Comparison of ENCODE assay signal across 8 cellular contexts in genomic region chr6:25017932-25018581, GRCh38.
A peak's percentile ranks its signal among the peaks of the same experiment; 100 is the strongest.
DNase-seq lines count a peak whose midpoint lies in the region; ATAC-seq and TF ChIP-seq lines count a peak whose summit lies in the region.

No MANE protein-coding gene starts in this region.

- TF ChIP-seq CTCF in GM12865 (IDR thresholded peaks at IDR 0.05; ENCODE audit: insufficient read depth, low read depth, low read length, missing control alignments) (peak; percentile 77), PC-9 (conservative IDR thresholded peaks at IDR 0.05) (peak; percentile 88), fibroblast of villous mesenchyme (IDR thresholded peaks at IDR 0.05; ENCODE audit: insufficient read depth, low read depth, low read length) (peak; percentile 79), osteocyte (IDR thresholded peaks at IDR 0.05) (peak; percentile 57)

- no TSS peak for BruUV-seq in PC-9 (replicated peaks; lab: Mats Ljungman, UMichigan)

- H3K36me3 ChIP-seq in PC-9 (ENCODE audit: low read depth) (no peaks in the 10 kb centered on the region), aorta (ENCODE audit: control insufficient read depth in 1 of 2, insufficient read depth in 2 of 2, low read length in 1 of 2) (no peaks in the 10 kb centered on the region)

- H3K9me2 ChIP-seq in PC-9 (ENCODE audit: insufficient read depth), result no peaks in the 10 kb centered on the region

- H3K9me3 Mint-ChIP-seq in activated T-cell treated with anti-CD3 and anti-CD28 coated beads, Interleukin-2, amount 50 U/mL, for 24 hours, result no peaks in the 10 kb centered on the region
- peaks cover 4% of the 10 kb centered on the region for H3K9me3 Mint-ChIP-seq in osteocyte (ENCODE audit: unreplicated experiment)

- CTCF ChIA-PET in PC-9 (lab: Charles Lee), result interaction anchor here (0.5 to 1.6 kb wide), 15 partner anchors 9 to 539 kb away, joined by 3 to 24 read pairs (median 5); no protein-coding TSS in a partner anchor

- peak; percentile 48 for ATAC-seq in HG03103 (IDR thresholded peaks at IDR 0.05; ENCODE audit: low read depth, unreplicated experiment)
- ATAC-seq in aorta (ENCODE audit: low FRiP score), result peak; percentile 85

- H4K20me1 ChIP-seq in PC-9 (ENCODE audit: insufficient read depth), result no peaks in the 10 kb centered on the region

- H3K4me1 Mint-ChIP-seq in activated T-cell treated with anti-CD3 and anti-CD28 coated beads, Interleukin-2, amount 50 U/mL, for 24 hours (ENCODE audit: low read depth), result peaks cover 59% of the 10 kb centered on the region
- H3K4me1 Mint-ChIP-seq in osteocyte (ENCODE audit: unreplicated experiment), result peaks cover 38% of the 10 kb centered on the region

- no peaks in the 10 kb centered on the region for H3K36me3 Mint-ChIP-seq in activated T-cell treated with anti-CD3 and anti-CD28 coated beads, Interleukin-2, amount 50 U/mL, for 24 hours (ENCODE audit: low read depth)
- no peaks in the 10 kb centered on the region for H3K36me3 Mint-ChIP-seq in osteocyte (ENCODE audit: unreplicated experiment)

- DNase-seq in GM12865 (ENCODE audit: low read depth) (peak; percentile 88), PC-9 (peak; percentile 59 to 83), fibroblast of villous mesenchyme (ENCODE audit: low read depth) (peak; percentile 78), osteocyte (ENCODE audit: extremely low spot score, unreplicated experiment) (no peak), aorta (peak in 1 of 2 donors; percentile 81), amniotic stem cell (lab: John Stamatoyannopoulos, UW) (no peak)
- DNase-seq in activated T-cell treated with anti-CD3 and anti-CD28 coated beads, Interleukin-2, amount 50 U/mL, for 24 hours, result peak; percentile 82

- POLR2A ChIA-PET in PC-9 (lab: Charles Lee; ENCODE audit: unreplicated experiment), result interaction anchor here (0.5 to 0.7 kb wide), 2 partner anchors 141 to 521 kb away, joined by 3 to 5 read pairs; no protein-coding TSS in a partner anchor

- H3K4me2 ChIP-seq in PC-9, result peak overlapping the region; percentile 74

- H3K27me3 ChIP-seq in PC-9 (ENCODE audit: insufficient read depth, low read depth) (no peaks in the 10 kb centered on the region), aorta (ENCODE audit: control insufficient read depth in 1 of 2, insufficient read depth in 2 of 2, low read length in 1 of 2) (no peaks in the 10 kb centered on the region)

- H3K27me3 Mint-ChIP-seq in activated T-cell treated with anti-CD3 and anti-CD28 coated beads, Interleukin-2, amount 50 U/mL, for 24 hours, result no peaks in the 10 kb centered on the region
- H3K27me3 Mint-ChIP-seq in osteocyte (ENCODE audit: unreplicated experiment), result no peaks in the 10 kb centered on the region

- H3K4me1 ChIP-seq in PC-9 (replicated peaks; ENCODE audit: insufficient read depth), result peaks cover 38% of the 10 kb centered on the region
- H3K4me1 ChIP-seq in aorta (ENCODE audit: control insufficient read depth in 1 of 2, insufficient read depth in 2 of 2, low read length in 2 of 2), result no peaks in the 10 kb centered on the region

- intact Hi-C loops in PC-9 (cut with micrococcal nuclease; ENCODE audit: unreplicated experiment), result loop anchor here (1.0 to 10.0 kb wide), 7 partner anchors 37 to 493 kb away; partner anchors contain the start of gene C6orf62
- intact Hi-C loops in aorta (cut with DNase I), result no loop called here

- H3K27ac Mint-ChIP-seq in activated T-cell treated with anti-CD3 and anti-CD28 coated beads, Interleukin-2, amount 50 U/mL, for 24 hours, result peak overlapping the region; percentile 55
- H3K27ac Mint-ChIP-seq in osteocyte (ENCODE audit: unreplicated experiment), result no peak overlapping the region

- H3K79me2 ChIP-seq in PC-9 (ENCODE audit: low read depth), result no peaks in the 10 kb centered on the region

- WGBS in aorta, 2 donors, result 46 to 47% methylated on average over 7 of the region's 7 CpGs

- peaks cover 30% of the 10 kb centered on the region for H3F3A ChIP-seq in PC-9 (ENCODE audit: insufficient read depth, low read depth)

- H3K4me3 ChIP-seq in GM12865 (ENCODE audit: low read depth, low read length), result no peak overlapping the region
- 0 out of 2 replicates have a peak overlapping the region, but pooled peaks have one; percentile 6 for H3K4me3 ChIP-seq in PC-9
- no peak overlapping the region for H3K4me3 ChIP-seq in fibroblast of villous mesenchyme (ENCODE audit: low read depth, low read length)
- no peak overlapping the region for H3K4me3 ChIP-seq in aorta (ENCODE audit: low read length in 2 of 2)

- H3K4me3 Mint-ChIP-seq in activated T-cell treated with anti-CD3 and anti-CD28 coated beads, Interleukin-2, amount 50 U/mL, for 24 hours, result no peak overlapping the region
- H3K4me3 Mint-ChIP-seq in osteocyte (ENCODE audit: unreplicated experiment), result no peak overlapping the region

- H3K27ac ChIP-seq in PC-9 (peak overlapping the region; percentile 74), aorta (ENCODE audit: low read depth in 1 of 2, low read length in 2 of 2) (no peak overlapping the region)

- H3K9me3 ChIP-seq in PC-9 (ENCODE audit: insufficient read depth, low read depth) (no peaks in the 10 kb centered on the region; the same call in none of the 2 replicates), aorta (ENCODE audit: control insufficient read depth, low read length) (no peaks in the 10 kb centered on the region)

- H2AFZ ChIP-seq in PC-9, result no peak overlapping the region

Comparison
In these comparisons a context has a peak if more than half of its experiments do, and no peak if none do; other contexts are left out.
1. DNase-seq: peak in GM12865 (single experiment), PC-9 (2 of 2), activated T-cell treated with anti-CD3 and anti-CD28 coated beads, Interleukin-2, amount 50 U/mL, for 24 hours (single experiment) and fibroblast of villous mesenchyme (single experiment); none in osteocyte (single experiment) and amniotic stem cell (single experiment).
2. Peak in every context shown above with its lines, with median percentiles within 50 percentile points of each other: CTCF ChIP-seq.